Comparison of ENCODE assay signal across 17 cellular contexts in genomic region chr7:134071355-134072331, GRCh38. TPM values are rescaled to one million over a fixed set of nuclear protein-coding genes. Genes with fewer than 3 reads are reported as not detected.
DNase-seq lines count a peak whose midpoint lies in the region; ATAC-seq, FAIRE-seq and TF ChIP-seq lines count a peak whose summit lies in the region.
"Had no signal": no experiment of that assay in that cellular context is flagged by ENCODE, and none has a peak within 500 bp of the region (broad histone marks: within the 10 kb centered on the region; RNA-seq: fewer than 3 reads in every experiment).

No MANE protein-coding gene starts in this region.

- no peaks in the 10 kb centered on the region for H3K9me3 ChIP-seq in GM12878 (replicated peaks; ENCODE audit: control insufficient read depth, insufficient read depth, low read length)
- H3K9me3 ChIP-seq: adrenal gland, left lung had no signal

- no peak for TF ChIP-seq EP300 in GM12878 (IDR thresholded peaks at IDR 0.05; ENCODE audit: borderline replicate concordance in 1 of 2, control insufficient read depth in 1 of 2, low read depth in 2 of 2, low read length in 2 of 2)

- H3K9me3 Mint-ChIP-seq in activated naive CD4-positive, alpha-beta T cell treated with anti-CD3 and anti-CD28 coated beads, Interleukin-2, amount 10 ng/mL, durations not matched to agents 7 days and 5 days, result peaks cover 2% of the 10 kb centered on the region
- H3K9me3 Mint-ChIP-seq in Calu3 (ENCODE audit: low read depth, unreplicated experiment), result no peaks in the 10 kb centered on the region

- no peaks in the 10 kb centered on the region for H3K27me3 ChIP-seq in GM12878 (replicated peaks in 1 of 2; ENCODE audit: control insufficient read depth in 2 of 2, insufficient read depth in 2 of 2, low read length in 1 of 2)
- H3K27me3 ChIP-seq: adrenal gland, gastroesophageal sphincter, left lung, ovary had no signal

- no peak for TF ChIP-seq RAD21 in GM12878 (IDR thresholded peaks at IDR 0.05; ENCODE audit: insufficient read depth, low read depth, low read length)

- peak overlapping the region; percentile 22; the same call in 1 of the 2 replicates for H3K4me2 ChIP-seq in GM12878 (ENCODE audit: control insufficient read depth, insufficient read depth)

- H3K27ac Mint-ChIP-seq in activated naive CD4-positive, alpha-beta T cell treated with anti-CD3 and anti-CD28 coated beads, Interleukin-2, amount 10 ng/mL, durations not matched to agents 7 days and 5 days, result no peak overlapping the region
- no peak overlapping the region for H3K27ac Mint-ChIP-seq in Calu3 (ENCODE audit: unreplicated experiment)

- H3K4me1 ChIP-seq in GM12878 (ENCODE audit: control insufficient read depth, insufficient read depth, low read length), result peaks cover 18% of the 10 kb centered on the region
- H3K4me1 ChIP-seq: adrenal gland, gastroesophageal sphincter, left lung had no signal

- RAD21 ChIA-PET in GM12878 (lab: Charles Lee; ENCODE audit: unreplicated experiment), result no interaction called here

- H3K79me2 ChIP-seq in GM12878 (ENCODE audit: control insufficient read depth, insufficient read depth, low read length), result no peaks in the 10 kb centered on the region

- SMC1A ChIA-PET in GM12878 (lab: Charles Lee; ENCODE audit: uncharacterized antibody, unreplicated experiment), result no interaction called here

- TF ChIP-seq POLR2A in GM12878 (IDR thresholded peaks at IDR 0.05; ENCODE audit: low read depth, low read length), result no peak

- H3K4me3 ChIP-seq in GM12878, result no peak overlapping the region
- H3K4me3 ChIP-seq: adrenal gland, gastroesophageal sphincter, left lung, ovary had no signal

- POLR2A ChIA-PET in GM12878 (lab: Charles Lee), result no interaction called here

- H4K20me1 ChIP-seq in GM12878 (ENCODE audit: control insufficient read depth, insufficient read depth), result no peaks in the 10 kb centered on the region

- no TSS peak for BruUV-seq in GM12878 (replicated peaks; lab: Mats Ljungman, UMichigan)
- no TSS peak for BruUV-seq in Calu3 (replicated peaks; lab: Mats Ljungman, UMichigan)

- DNase-seq in GM12878 (ENCODE audit: low read depth, low spot score) (peak; percentile 16), Calu3 (no peak), AG20443 (ENCODE audit: low spot score) (no peak), NCI-H1436 treated with DMSO at 0.1 percent for 48 hours (lab: John Stamatoyannopoulos, UW) (no peak)
- no peak for DNase-seq in activated naive CD4-positive, alpha-beta T cell treated with anti-CD3 and anti-CD28 coated beads, Interleukin-2, amount 10 ng/mL, durations not matched to agents 7 days and 5 days
- DNase-seq: adrenal gland; effector CD4-positive, alpha-beta T cell; left lung; NCI-H1417; ovary; stimulated activated CD4-positive, alpha-beta T cell treated with anti-CD3 and anti-CD28 coated beads, Interleukin-1b, Interleukin-23, amount 100 ng/mL, for 48 hours; substantia nigra had no signal

- in situ Hi-C loops in GM12878 (cut with MboI), result no loop called here

- H2AFZ ChIP-seq in GM12878 (ENCODE audit: control insufficient read depth, low read depth, low read length), result no peak overlapping the region

- H3K27ac ChIP-seq in GM12878 (ENCODE audit: control insufficient read depth, insufficient read depth), result no peak overlapping the region
- H3K27ac ChIP-seq: adrenal gland, gastroesophageal sphincter, left lung, ovary had no signal

- no peak for TF ChIP-seq CTCF in GM12878 (IDR thresholded peaks at IDR 0.05 in 2 of 3, conservative IDR thresholded peaks at IDR 0.05 in 1 of 3; ENCODE audit: control insufficient read depth in 2 of 3, extremely low read depth in 1 of 3, insufficient read depth in 1 of 3, low read depth in 3 of 3, low read length in 3 of 3)
- TF ChIP-seq CTCF in Calu3 (IDR thresholded peaks at IDR 0.05; ENCODE audit: unreplicated experiment), result no peak

- ATAC-seq in GM18867 (IDR thresholded peaks at IDR 0.05; ENCODE audit: unreplicated experiment), result peak; percentile 94
- ATAC-seq in GM21526 (IDR thresholded peaks at IDR 0.05; ENCODE audit: low FRiP score, unreplicated experiment), result peak; percentile 81
- ATAC-seq in HG03064 (IDR thresholded peaks at IDR 0.05; ENCODE audit: low read depth, unreplicated experiment), result peak; percentile 89
- peak; percentile 67 for ATAC-seq in GM12878
- ATAC-seq: gastroesophageal sphincter, left lung had no signal

- no peak overlapping the region for H3K9ac ChIP-seq in GM12878 (ENCODE audit: control insufficient read depth, insufficient read depth, low read length)

- H3K36me3 Mint-ChIP-seq in activated naive CD4-positive, alpha-beta T cell treated with anti-CD3 and anti-CD28 coated beads, Interleukin-2, amount 10 ng/mL, durations not matched to agents 7 days and 5 days, result peaks cover 3% of the 10 kb centered on the region
- H3K36me3 Mint-ChIP-seq in Calu3 (ENCODE audit: insufficient read depth, unreplicated experiment), result no peaks in the 10 kb centered on the region

- peak; percentile 75 for FAIRE-seq in GM12878 (lab: Jason Lieb, UNC)

- no peak overlapping the region for H3K4me3 Mint-ChIP-seq in activated naive CD4-positive, alpha-beta T cell treated with anti-CD3 and anti-CD28 coated beads, Interleukin-2, amount 10 ng/mL, durations not matched to agents 7 days and 5 days
- H3K4me3 Mint-ChIP-seq in Calu3 (ENCODE audit: low read depth, unreplicated experiment), result no peak overlapping the region

- intact Hi-C loops in GM12878 (cut with micrococcal nuclease; ENCODE audit: unreplicated experiment), result no loop called here
- intact Hi-C loops in Calu3 (cut with micrococcal nuclease; ENCODE audit: unreplicated experiment), result no loop called here

- no peaks in the 10 kb centered on the region for H3K27me3 Mint-ChIP-seq in activated naive CD4-positive, alpha-beta T cell treated with anti-CD3 and anti-CD28 coated beads, Interleukin-2, amount 10 ng/mL, durations not matched to agents 7 days and 5 days
- H3K27me3 Mint-ChIP-seq in Calu3 (ENCODE audit: unreplicated experiment), result no peaks in the 10 kb centered on the region

- H3K36me3 ChIP-seq in GM12878 (ENCODE audit: control insufficient read depth in 2 of 2, insufficient read depth in 2 of 2, low read length in 1 of 2), result no peaks in the 10 kb centered on the region
- H3K36me3 ChIP-seq: adrenal gland, ovary had no signal

- no peaks in the 10 kb centered on the region for H3K4me1 Mint-ChIP-seq in activated naive CD4-positive, alpha-beta T cell treated with anti-CD3 and anti-CD28 coated beads, Interleukin-2, amount 10 ng/mL, durations not matched to agents 7 days and 5 days
- H3K4me1 Mint-ChIP-seq in Calu3 (ENCODE audit: low read depth, unreplicated experiment), result no peaks in the 10 kb centered on the region

- CTCF ChIA-PET in GM12878 (lab: Yijun Ruan, JAX), result interaction anchor here (0.7 to 1.2 kb wide), 4 partner anchors 8 to 69 kb away, joined by 3 to 4 read pairs (median 3); no protein-coding TSS in a partner anchor
- CTCF ChIA-PET in activated naive CD4-positive, alpha-beta T cell treated with anti-CD3 and anti-CD28 coated beads, Interleukin-2, amount 10 ng/mL, durations not matched to agents 7 days and 5 days (lab: Charles Lee), result no interaction called here
- CTCF ChIA-PET in Calu3 (lab: Charles Lee), result no interaction called here

TF ChIP-seq in GM12878, 131 proteins besides CTCF, POLR2A, EP300 and RAD21 (continues in another document):
- TF ChIP-seq TBL1XR1 (IDR thresholded peaks at IDR 0.05; ENCODE audit: low read depth, low read length) (no peak), FOXK2 (IDR thresholded peaks at IDR 0.05) (no peak), YBX1 (IDR thresholded peaks at IDR 0.05) (no peak), HDGF (IDR thresholded peaks at IDR 0.05) (no peak), PAX5 (IDR thresholded peaks at IDR 0.05; ENCODE audit: borderline replicate concordance, low read depth, low read length) (peak; percentile 36; the same call in 1 of the 2 replicates), YY1 (IDR thresholded peaks at IDR 0.05; ENCODE audit: low read depth, low read length) (0 out of 2 replicates have a peak, but pooled peaks have one; percentile 18), POLR2AphosphoS2 (IDR thresholded peaks at IDR 0.05; ENCODE audit: low read depth, low read length) (no peak)

RNA-seq across cellular contexts. Expression of gene LRGUK, which starts 55.5 kb away (rescaled TPM):
- total RNA-seq in GM12878 (2013; cell fraction: nucleolus; rRNA removed), result 2.0 and 2.7 TPM in 2 replicates
- total RNA-seq in GM12878 (2014; rRNA removed) (0.06 and 0.11 TPM in 2 replicates), GM12878 (2014; rRNA removed; fragmentation: Illumina TruSeq; extraction: Trizol) (0.04 and 0.09 TPM in 2 replicates), GM12878 (2021) (0.05 and 0.13 TPM in 2 replicates), Calu3 (2022) (0.52 and 0.56 TPM in 2 replicates)
- 0.13 TPM for polyA plus RNA-seq in GM12878 (2011; ENCODE audit: low read depth)
- polyA plus RNA-seq in GM12878 (2011; rRNA removed) (0.14 and 0.16 TPM in 2 replicates), GM12878 (2014; fragmentation: Illumina TruSeq; extraction: Trizol) (0.06 and 0.14 TPM in 2 replicates), GM12878 (2014; fragmentation: Nextera tagmentation; extraction: Ambion mirVana) (under 1 TPM in 1 of 2 experiments, not detected in 1; 0.08 TPM), GM12878 (2014; rRNA removed) (0.13 and 0.27 TPM in 2 replicates), GM12878 (2016; fragmentation: Nextera tagmentation; extraction: Ambion mirVana) (not detected)
- 0.03 and 0.06 TPM in 2 replicates for polyA plus RNA-seq in GM12878 (2011; cell fraction: cytosol; rRNA removed)
- polyA plus RNA-seq in GM12878 (2011; cell fraction: nucleus; rRNA removed), result 0.72 and 0.76 TPM in 2 replicates
- polyA plus RNA-seq in GM12878 (2012), result 0.07 and 0.09 TPM in 2 replicates
- 0.51 and 1.5 TPM in 2 replicates for polyA minus RNA-seq in GM12878 (2011; rRNA and poly(A)+ RNA removed)
- not detected in 2 replicates for polyA minus RNA-seq in GM12878 (2011; cell fraction: cytosol; rRNA and poly(A)+ RNA removed)
- polyA minus RNA-seq in GM12878 (2011; cell fraction: nucleus; rRNA and poly(A)+ RNA removed), result 0.24 and 0.96 TPM in 2 replicates
- total RNA-seq: HT-29 had no signal
